Comparison of ENCODE assay signal across 8 cellular contexts in genomic region chr22:42937164-42937854, GRCh38.
DNase-seq lines count a peak whose midpoint lies in the region; ATAC-seq, FAIRE-seq and TF ChIP-seq lines count a peak whose summit lies in the region.

No MANE protein-coding gene starts in this region.

- no peak for FAIRE-seq in D721Med (lab: Jason Lieb, UNC)

- H3K27me3 ChIP-seq in fibroblast of lung (ENCODE audit: control insufficient read depth, insufficient read depth, low read length), result no peaks in the 10 kb centered on the region

- DNase-seq in EL (peak; percentile 84), HPDE6-E6E7 (ENCODE audit: extremely low spot score) (peak; percentile 74), fibroblast of lung (ENCODE audit: low read depth in 2 of 2) (peak; percentile 72 to 91), renal cortical epithelial cell (ENCODE audit: low read depth) (peak; percentile 88), D721Med (ENCODE audit: insufficient read length, low spot score) (no peak), DMS153 treated with DMSO at 0.1 percent for 48 hours (lab: John Stamatoyannopoulos, UW; ENCODE audit: unreplicated experiment) (no peak)
- peak; percentile 30 to 53 for DNase-seq in activated CD4-positive, alpha-beta T cell treated with anti-CD3 and anti-CD28 coated beads, Interleukin-2, amount 50 U/mL, for 48 hours

- no peaks in the 10 kb centered on the region for H3K9me3 ChIP-seq in fibroblast of lung (ENCODE audit: control insufficient read depth, insufficient read depth, low read depth, low read length)

- H3K36me3 ChIP-seq in fibroblast of lung (ENCODE audit: control insufficient read depth, insufficient read depth, low read length), result no peaks in the 10 kb centered on the region

- peak overlapping the region; percentile 30 for H3K4me2 ChIP-seq in fibroblast of lung (ENCODE audit: extremely low read depth, insufficient read depth, low read length)

- no peaks in the 10 kb centered on the region for H4K20me1 ChIP-seq in fibroblast of lung (ENCODE audit: control insufficient read depth, extremely low read depth, insufficient read depth, low read length)

- no peak for TF ChIP-seq CTCF in fibroblast of lung (conservative IDR thresholded peaks at IDR 0.05 in 1 of 2, IDR thresholded peaks at IDR 0.05 in 1 of 2; ENCODE audit: low read depth in 1 of 2, low read length in 2 of 2)
- TF ChIP-seq CTCF in D721Med (IDR thresholded peaks at IDR 0.05; ENCODE audit: insufficient read depth, missing control alignments), result no peak

- peak overlapping the region; percentile 52 for H3K27ac ChIP-seq in fibroblast of lung (ENCODE audit: insufficient read depth, low read length)

- H3K9ac ChIP-seq in fibroblast of lung (ENCODE audit: insufficient read depth, low read length), result peak overlapping the region; percentile 9

- H2AFZ ChIP-seq in fibroblast of lung (ENCODE audit: low read length), result no peak overlapping the region

- H3K79me2 ChIP-seq in fibroblast of lung (ENCODE audit: control insufficient read depth, insufficient read depth, low read length), result peaks cover 30% of the 10 kb centered on the region

- no peak for ATAC-seq in HG03520 (IDR thresholded peaks at IDR 0.05; ENCODE audit: unreplicated experiment)

- peaks cover 38% of the 10 kb centered on the region for H3K4me1 ChIP-seq in fibroblast of lung (ENCODE audit: control insufficient read depth, extremely low read depth, insufficient read depth, low read length)

- H3K4me3 ChIP-seq in fibroblast of lung (replicated peaks in 1 of 4; ENCODE audit: control extremely low read depth in 1 of 4, insufficient read depth in 1 of 4, low read depth in 3 of 4, low read length in 4 of 4), result no peak overlapping the region

Comparison
In these comparisons a context has a peak if more than half of its experiments do, and no peak if none do; other contexts are left out.
1. DNase-seq: peak in EL (single experiment), HPDE6-E6E7 (single experiment), activated CD4-positive, alpha-beta T cell treated with anti-CD3 and anti-CD28 coated beads, Interleukin-2, amount 50 U/mL, for 48 hours (2 of 2), fibroblast of lung (2 of 2) and renal cortical epithelial cell (single experiment); none in D721Med (single experiment) and DMS153 treated with DMSO at 0.1 percent for 48 hours (single experiment).